In genomic region chr6:13814938-13815575, GRCh38 we compare ENCODE assay signal across 8 cellular contexts. TPM values are rescaled to one million over a fixed set of nuclear protein-coding genes. Genes with fewer than 3 reads are reported as not detected.
DNase-seq lines count a peak whose midpoint lies in the region; ATAC-seq, FAIRE-seq and TF ChIP-seq lines count a peak whose summit lies in the region.

No MANE protein-coding gene starts in this region.

- peak overlapping the region; percentile 87; the same call in 1 of the 2 replicates for H3K9ac ChIP-seq in SK-N-SH
- H3K9ac ChIP-seq in endothelial cell of umbilical vein (replicated peaks; ENCODE audit: extremely low read depth, insufficient read depth, low read length) = peak overlapping the region; percentile 62

- CTCF ChIA-PET in SK-N-SH (lab: Yijun Ruan, JAX) (interaction anchor here (0.6 to 0.8 kb wide), 2 partner anchors 23 to 60 kb away, joined by 3 read pairs; no protein-coding TSS in a partner anchor), endothelial cell of umbilical vein (lab: Charles Lee) (no interaction called here)

- WGBS in SK-N-SH (ENCODE audit: low lambda C conversion rate) = 19% methylated on average over 8 of the region's 8 CpGs
- 27 to 33% (median 28%) methylated on average over 8 of the region's 8 CpGs for WGBS in ovary, 3 donors

- no peak for DNase-seq in SK-N-SH
- DNase-seq in RPMI8226 = peak; percentile 80
- peak; percentile 27 for DNase-seq in endothelial cell of umbilical vein (ENCODE audit: low read depth, low spot score)
- no peak for DNase-seq in ovary
- no peak for DNase-seq in HTR-8/SVneo (ENCODE audit: insufficient read length, low spot score)

- H2AFZ ChIP-seq in SK-N-SH (ENCODE audit: low read depth) = peak overlapping the region; percentile 75
- peak overlapping the region; percentile 80 for H2AFZ ChIP-seq in endothelial cell of umbilical vein (ENCODE audit: low read depth, low read length)

- H3K36me3 ChIP-seq in SK-N-SH (replicated peaks in 1 of 2; ENCODE audit: control insufficient read depth in 1 of 2, insufficient read depth in 2 of 2, low read length in 1 of 2) (no peaks in the 10 kb centered on the region), endothelial cell of umbilical vein (ENCODE audit: control insufficient read depth in 2 of 2, extremely low read depth in 1 of 2, insufficient read depth in 2 of 2, low read length in 2 of 2) (no peaks in the 10 kb centered on the region), ovary (no peaks in the 10 kb centered on the region)

- ATAC-seq in SK-N-SH treated with all-trans-retinoic acid at 6 μM for 48 hours = no peak
- ATAC-seq in GM21723 (IDR thresholded peaks at IDR 0.05; ENCODE audit: unreplicated experiment) = no peak
- ATAC-seq in GM21576 (IDR thresholded peaks at IDR 0.05; ENCODE audit: unreplicated experiment) = no peak

- peak overlapping the region; percentile 81 to 93 for H3K27ac ChIP-seq in SK-N-SH (ENCODE audit: low read depth in 2 of 2, low read length in 1 of 2)
- H3K27ac ChIP-seq in endothelial cell of umbilical vein (ENCODE audit: insufficient read depth, low read depth, low read length) = no peak overlapping the region
- peak overlapping the region; percentile 79 to 92 for H3K27ac ChIP-seq in ovary

- H3K9me1 ChIP-seq in endothelial cell of umbilical vein (replicated peaks; ENCODE audit: control insufficient read depth, extremely low read depth, insufficient read depth, low read length) = no peaks in the 10 kb centered on the region

- H3K4me3 ChIP-seq in SK-N-SH (ENCODE audit: low read depth in 2 of 2, low read length in 1 of 2) (peak overlapping the region; percentile 84 to 90), endothelial cell of umbilical vein (replicated peaks in 1 of 3; ENCODE audit: insufficient read depth in 1 of 3, low read depth in 1 of 3, low read length in 3 of 3) (peak overlapping the region; percentile 32 to 94 (median 49)), ovary (peak overlapping the region; percentile 55)

- no peak for TF ChIP-seq POLR2A in endothelial cell of umbilical vein (IDR thresholded peaks at IDR 0.05; ENCODE audit: low read depth, low read length)
- TF ChIP-seq POLR2A in ovary (IDR thresholded peaks at IDR 0.05) = no peak

- H3K4me2 ChIP-seq in SK-N-SH (peak overlapping the region; percentile 86), endothelial cell of umbilical vein (ENCODE audit: insufficient read depth, low read length) (peak overlapping the region; percentile 84)

- dilution Hi-C loops in endothelial cell of umbilical vein (cut with MboI; ENCODE audit: extremely low pct_ligation_motif_present, low sequenced_read_pairs) = no loop called here

- no peaks in the 10 kb centered on the region for H3K9me3 ChIP-seq in SK-N-SH
- no peaks in the 10 kb centered on the region for H3K9me3 ChIP-seq in endothelial cell of umbilical vein (replicated peaks; ENCODE audit: control insufficient read depth, insufficient read depth, low read length)
- no peaks in the 10 kb centered on the region for H3K9me3 ChIP-seq in ovary

- POLR2A ChIA-PET in SK-N-SH (lab: Yijun Ruan, JAX) = interaction anchor here (0.7 to 1.1 kb wide), 3 partner anchors 11 to 45 kb away, joined by 3 to 5 read pairs (median 3); no protein-coding TSS in a partner anchor
- POLR2A ChIA-PET in endothelial cell of umbilical vein (lab: Charles Lee) = no interaction called here

- peaks cover 3% of the 10 kb centered on the region; the same call in 1 of the 2 replicates for H4K20me1 ChIP-seq in SK-N-SH (ENCODE audit: insufficient read depth)
- no peaks in the 10 kb centered on the region for H4K20me1 ChIP-seq in endothelial cell of umbilical vein (replicated peaks; ENCODE audit: control insufficient read depth, extremely low read depth, insufficient read depth, low read length)

- TF ChIP-seq CTCF in SK-N-SH (IDR thresholded peaks at IDR 0.05) = no peak
- TF ChIP-seq CTCF in endothelial cell of umbilical vein (IDR thresholded peaks at IDR 0.05; ENCODE audit: extremely low read depth in 1 of 2, insufficient read depth in 1 of 2, low read depth in 1 of 2, low read length in 2 of 2) = no peak
- no peak for TF ChIP-seq CTCF in ovary (IDR thresholded peaks at IDR 0.05)

- H3K9me2 ChIP-seq in SK-N-SH = no peaks in the 10 kb centered on the region

- no peaks in the 10 kb centered on the region for H3K27me3 ChIP-seq in SK-N-SH (ENCODE audit: insufficient read depth)
- H3K27me3 ChIP-seq in endothelial cell of umbilical vein (ENCODE audit: control insufficient read depth in 2 of 2, insufficient read depth in 2 of 2, low read length in 2 of 2) = no peaks in the 10 kb centered on the region
- H3K27me3 ChIP-seq in ovary = no peaks in the 10 kb centered on the region

- no peak for TF ChIP-seq EP300 in SK-N-SH (IDR thresholded peaks at IDR 0.05; ENCODE audit: borderline replicate concordance in 1 of 2, low read depth in 1 of 2, low read length in 1 of 2)
- no peak for TF ChIP-seq EP300 in ovary (IDR thresholded peaks at IDR 0.05)

- no peak for TF ChIP-seq RAD21 in SK-N-SH (IDR thresholded peaks at IDR 0.05; ENCODE audit: low read length)

- peaks cover 31% of the 10 kb centered on the region for H3K79me2 ChIP-seq in SK-N-SH (ENCODE audit: insufficient read depth)
- H3K79me2 ChIP-seq in endothelial cell of umbilical vein (ENCODE audit: control insufficient read depth, insufficient read depth, low read length) = peaks cover 18% of the 10 kb centered on the region

- FAIRE-seq in endothelial cell of umbilical vein (lab: Jason Lieb, UNC) (peak; percentile 4), HTR-8/SVneo (lab: Jason Lieb, UNC) (no peak)

- BruUV-seq in endothelial cell of umbilical vein (replicated peaks; lab: Mats Ljungman, UMichigan) = TSS peak; percentile 77

- H3F3A ChIP-seq in SK-N-SH (replicated peaks; ENCODE audit: insufficient read depth) = peaks cover 7% of the 10 kb centered on the region

- peaks cover 7 to 26% of the 10 kb centered on the region in 2 experiments; a peak in 3 of 4 replicates for H3K4me1 ChIP-seq in SK-N-SH (ENCODE audit: control insufficient read depth in 1 of 2, insufficient read depth in 2 of 2, low read depth in 1 of 2, low read length in 1 of 2)
- H3K4me1 ChIP-seq in endothelial cell of umbilical vein (ENCODE audit: control insufficient read depth, extremely low read depth, insufficient read depth, low read length) = peaks cover 10% of the 10 kb centered on the region
- peaks cover 12% of the 10 kb centered on the region for H3K4me1 ChIP-seq in ovary (ENCODE audit: insufficient read depth)

- intact Hi-C loops in endothelial cell of umbilical vein (cut with micrococcal nuclease) = loop anchor here (1.0 to 5.0 kb wide), 5 partner anchors 20 to 302 kb away; partner anchors contain the start of genes CD83, NOL7 and RNF182
- intact Hi-C loops in ovary (cut with DNase I) = no loop called here

TF ChIP-seq in SK-N-SH, 30 proteins besides CTCF, POLR2A, EP300 and RAD21 (continues in another document):
- TF ChIP-seq, protein P1, sequence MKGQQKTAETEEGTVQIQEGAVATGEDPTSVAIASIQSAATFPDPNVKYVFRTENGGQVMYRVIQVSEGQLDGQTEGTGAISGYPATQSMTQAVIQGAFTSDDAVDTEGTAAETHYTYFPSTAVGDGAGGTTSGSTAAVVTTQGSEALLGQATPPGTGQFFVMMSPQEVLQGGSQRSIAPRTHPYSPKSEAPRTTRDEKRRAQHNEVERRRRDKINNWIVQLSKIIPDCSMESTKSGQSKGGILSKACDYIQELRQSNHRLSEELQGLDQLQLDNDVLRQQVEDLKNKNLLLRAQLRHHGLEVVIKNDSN (IDR thresholded peaks at IDR 0.05; ENCODE audit: borderline replicate concordance, low read depth) = no peak
- no peak for TF ChIP-seq YY1 (IDR thresholded peaks at IDR 0.05; ENCODE audit: low read depth)
- TF ChIP-seq TCF12 (IDR thresholded peaks at IDR 0.05) = no peak
- no peak for TF ChIP-seq TAF1 (IDR thresholded peaks at IDR 0.05; ENCODE audit: borderline replicate concordance, low read depth, low read length)
- no peak for TF ChIP-seq ELF1 (IDR thresholded peaks at IDR 0.05)

TF ChIP-seq in SK-N-SH treated with all-trans-retinoic acid at 6 μM for 48 hours, 23 proteins besides CTCF, POLR2A, EP300 and RAD21 (continues in another document):
- TF ChIP-seq BACH2 (CRISPR knock-in tag; IDR thresholded peaks at IDR 0.05; ENCODE audit: borderline replicate concordance) (no peak), ZFP30 (CRISPR knock-in tag; IDR thresholded peaks at IDR 0.05) (no peak), SNAI2 (CRISPR knock-in tag; IDR thresholded peaks at IDR 0.05) (no peak), TOX (CRISPR knock-in tag; IDR thresholded peaks at IDR 0.05; ENCODE audit: borderline replicate concordance) (no peak), ISL1 (CRISPR knock-in tag; IDR thresholded peaks at IDR 0.05) (no peak), CSDC2 (CRISPR knock-in tag; IDR thresholded peaks at IDR 0.05) (no peak), ZNF565 (CRISPR knock-in tag; conservative IDR thresholded peaks at IDR 0.05; ENCODE audit: low read depth) (no peak), ARNTL (CRISPR knock-in tag; IDR thresholded peaks at IDR 0.05; ENCODE audit: borderline replicate concordance, low read depth) (no peak), RARB (CRISPR knock-in tag; IDR thresholded peaks at IDR 0.05) (no peak)

TF ChIP-seq in endothelial cell of umbilical vein, 7 proteins besides CTCF, POLR2A, EP300 and RAD21:
- TF ChIP-seq POLR2AphosphoS5 (IDR thresholded peaks at IDR 0.05; ENCODE audit: insufficient read depth, low read depth, low read length) (no peak), JUN (IDR thresholded peaks at IDR 0.05; ENCODE audit: borderline replicate concordance, insufficient read depth, insufficient read length, low read depth) (no peak), FOS (IDR thresholded peaks at IDR 0.05; ENCODE audit: borderline replicate concordance, insufficient read depth, low read length) (no peak)

RNA-seq across cellular contexts. Expression of gene MCUR1, which starts 0.7 kb away (rescaled TPM):
- polyA plus RNA-seq in SK-N-SH (2012; rRNA removed) (8.3 and 8.6 TPM in 2 replicates), endothelial cell of umbilical vein (5.0 and 6.2 TPM in 2 replicates), ovary (10 to 100 TPM in 1 of 2 donors, 1 to 10 TPM in 1; 5.4 to 20.0 TPM)
- polyA plus RNA-seq in SK-N-SH (2012; cell fraction: cytosol; rRNA removed) = 13.4 and 14.3 TPM in 2 replicates
- polyA plus RNA-seq in SK-N-SH (2012; cell fraction: nucleus; rRNA removed) = 3.0 and 5.1 TPM in 2 replicates
- total RNA-seq in endothelial cell of umbilical vein (18.5 and 21.2 TPM in 2 replicates), ovary (10 to 100 TPM in 3 of 7 donors, 1 to 10 TPM in 4; 5.1 to 12.8 (median 9.3) TPM)
- 6.0 and 6.3 TPM in 2 replicates for polyA plus RNA-seq in endothelial cell of umbilical vein (2011; cell fraction: cytosol; rRNA removed)
- 3.2 and 3.9 TPM in 2 replicates for polyA plus RNA-seq in endothelial cell of umbilical vein (2011; cell fraction: nucleus; rRNA removed)
- 8.4 and 8.7 TPM in 2 replicates for polyA plus RNA-seq in endothelial cell of umbilical vein (2012)
- polyA minus RNA-seq in endothelial cell of umbilical vein = 5.0 and 8.0 TPM in 2 replicates
- 12.0 TPM for polyA minus RNA-seq in endothelial cell of umbilical vein (2011; cell fraction: cytosol; rRNA and poly(A)+ RNA removed)
- 4.2 and 6.0 TPM in 2 replicates for polyA minus RNA-seq in endothelial cell of umbilical vein (2011; cell fraction: nucleus; rRNA and poly(A)+ RNA removed)

Comparison
In these comparisons a context has a peak if more than half of its experiments do, and no peak if none do; other contexts are left out.
1. DNase-seq: peak in RPMI8226 (single experiment) and endothelial cell of umbilical vein (single experiment); none in SK-N-SH (single experiment), ovary (0 of 5) and HTR-8/SVneo (single experiment).
2. Peak in every context shown above with its lines, with median percentiles within 50 percentile points of each other: H3K4me3 ChIP-seq.